ENCODE assay signal across 1 cellular context in the genomic region with DNA sequence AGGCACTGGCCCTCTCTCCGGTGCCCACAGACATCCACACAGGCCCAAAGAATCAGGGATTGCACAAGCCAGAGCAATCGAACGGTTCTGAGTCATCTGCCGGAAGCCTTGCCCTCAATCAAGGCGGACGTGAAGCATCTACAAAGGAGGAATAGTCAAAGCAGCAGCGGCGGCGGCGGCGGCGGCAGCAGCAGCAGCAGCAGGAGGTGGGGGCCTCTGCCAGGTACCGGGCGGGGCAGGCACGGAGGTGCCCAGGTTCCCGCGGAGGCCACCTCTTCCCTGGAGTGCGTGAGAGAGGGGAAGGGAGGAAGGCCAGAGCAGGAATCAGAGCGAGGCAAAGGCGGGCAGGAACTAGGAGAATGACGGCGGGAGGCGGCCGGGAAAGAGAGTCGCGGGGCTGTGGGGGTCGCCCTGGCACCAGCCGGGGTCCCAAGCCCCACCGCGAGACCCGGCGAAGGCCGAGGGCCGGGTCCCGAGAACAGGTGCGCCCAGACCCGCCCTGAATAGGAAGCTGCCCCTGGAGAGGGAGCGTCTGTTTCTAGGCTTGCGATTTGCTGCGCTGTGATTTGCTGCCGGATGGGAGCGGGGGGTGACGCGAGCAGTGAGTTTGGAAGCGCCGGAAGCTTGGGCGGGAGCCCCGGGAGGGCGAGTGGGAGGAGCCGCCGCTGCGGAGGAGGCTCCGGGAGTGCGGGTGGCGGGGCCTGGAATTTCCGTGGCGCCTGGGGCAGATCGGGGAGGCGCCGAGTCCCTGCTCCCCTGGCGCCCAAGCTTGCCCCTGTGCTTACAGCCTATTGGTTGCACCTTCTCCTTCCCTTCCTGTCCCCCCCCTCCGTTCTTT.
TF ChIP-seq lines count a peak whose summit lies in the region.

Gene SERPINB8, plus strand, starts transcription at position 117 of the 838 bp plus-strand sequence. CDS start 8,228 bp downstream, outside the sequence.

TF ChIP-seq in GM23338, 12 proteins besides CTCF, POLR2A, EP300 and RAD21 (continued from another document):
- no peak for TF ChIP-seq REST (IDR thresholded peaks at IDR 0.05; ENCODE audit: unreplicated experiment)
